Comparison of ENCODE assay signal across 2 cellular contexts in genomic region chr15:78069052-78069414, GRCh38.
TF ChIP-seq lines count a peak whose summit lies in the region.

No MANE protein-coding gene starts in this region.

TF ChIP-seq in A549, 52 proteins besides CTCF, POLR2A, EP300 and RAD21 (continued from another document):
- TF ChIP-seq ATOH8 (CRISPR knock-in tag; IDR thresholded peaks at IDR 0.05; ENCODE audit: low read depth): no peak
- no peak for TF ChIP-seq POLR2AphosphoS2 (conservative IDR thresholded peaks at IDR 0.05; ENCODE audit: low read length)
- TF ChIP-seq TFCP2L1 (CRISPR knock-in tag; IDR thresholded peaks at IDR 0.05): no peak
- TF ChIP-seq ZSCAN20 (CRISPR knock-in tag; IDR thresholded peaks at IDR 0.05): no peak
- no peak for TF ChIP-seq MAFK (IDR thresholded peaks at IDR 0.05; ENCODE audit: partially characterized antibody)
- TF ChIP-seq ZC3H11A (IDR thresholded peaks at IDR 0.05): no peak
- no peak for TF ChIP-seq PBX3 (IDR thresholded peaks at IDR 0.05)
- TF ChIP-seq ZFP36 (IDR thresholded peaks at IDR 0.05; ENCODE audit: borderline replicate concordance, partially characterized antibody): no peak

TF ChIP-seq in WTC11, 78 proteins besides CTCF, POLR2A, EP300 and RAD21 (continued from another document):
- TF ChIP-seq USF2 (CRISPR knock-in tag; IDR thresholded peaks at IDR 0.05) (no peak), IRF2 (CRISPR knock-in tag; IDR thresholded peaks at IDR 0.05; ENCODE audit: borderline replicate concordance, low read depth) (no peak), ARID4B (CRISPR knock-in tag; IDR thresholded peaks at IDR 0.05; ENCODE audit: borderline replicate concordance) (no peak), ZBTB43 (CRISPR knock-in tag; IDR thresholded peaks at IDR 0.05) (no peak)
